9 cellular contexts compared by ENCODE assay signal in genomic region chr6:56708810-56709597, GRCh38.
DNase-seq lines count a peak whose midpoint lies in the region; ATAC-seq and TF ChIP-seq lines count a peak whose summit lies in the region.
"Had no signal": no experiment of that assay in that cellular context is flagged by ENCODE, and none has a peak within 500 bp of the region (broad histone marks: within the 10 kb centered on the region; RNA-seq: fewer than 3 reads in every experiment).

No MANE protein-coding gene starts in this region.

- H2AFZ ChIP-seq in osteoblast (ENCODE audit: low read length), result no peak overlapping the region

- H3K36me3 ChIP-seq in esophagus squamous epithelium (no peaks in the 10 kb centered on the region), osteoblast (ENCODE audit: insufficient read depth, low read length) (no peaks in the 10 kb centered on the region), ovary (no peaks in the 10 kb centered on the region)
- H3K36me3 ChIP-seq: SJCRH30 had no signal

- H3K9me3 Mint-ChIP-seq in activated naive CD4-positive, alpha-beta T cell treated with anti-CD3 and anti-CD28 coated beads for 36 hours, result no peaks in the 10 kb centered on the region

- H3K79me2 ChIP-seq in osteoblast (ENCODE audit: insufficient read depth, low read length), result peaks cover 87% of the 10 kb centered on the region

- ATAC-seq in GM19397 (IDR thresholded peaks at IDR 0.05; ENCODE audit: unreplicated experiment), result no peak

- H3K27me3 Mint-ChIP-seq in activated naive CD4-positive, alpha-beta T cell treated with anti-CD3 and anti-CD28 coated beads for 36 hours (ENCODE audit: low read depth), result peaks cover 5% of the 10 kb centered on the region

- peak overlapping the region; percentile 84 for H3K4me2 ChIP-seq in osteoblast (ENCODE audit: insufficient read depth, low read length)

- peaks cover 0 to 22% (median 13%) of the 10 kb centered on the region in 3 donors for H3K4me1 ChIP-seq in esophagus squamous epithelium
- H3K4me1 ChIP-seq in osteoblast (ENCODE audit: insufficient read depth, low read length), result peaks cover 32% of the 10 kb centered on the region
- H3K4me1 ChIP-seq in ovary (ENCODE audit: insufficient read depth), result peaks cover 3% of the 10 kb centered on the region

- intact Hi-C loops in esophagus squamous epithelium (cut with DNase I), result loop anchor here (10.0 kb wide), 1 partner anchor 136 kb away; no protein-coding TSS in a partner anchor
- intact Hi-C loops in activated naive CD4-positive, alpha-beta T cell treated with anti-CD3 and anti-CD28 coated beads for 36 hours (cut with micrococcal nuclease), result loop anchor here (1.0 to 10.0 kb wide), 5 partner anchors 48 to 724 kb away; partner anchors contain the start of gene PRIM2
- intact Hi-C loops in ovary (cut with DNase I), result loop anchor here in 3 of 4 donors (5.0 to 10.0 kb wide), 2 partner anchors 136 to 143 kb away; no protein-coding TSS in a partner anchor

- WGBS in esophagus squamous epithelium, 2 donors, result 27 to 35% methylated on average over 4 of the region's 4 CpGs
- 49 to 54% (median 53%) methylated on average over 4 of the region's 4 CpGs for WGBS in ovary, 3 donors

- TF ChIP-seq CTCF in esophagus squamous epithelium (IDR thresholded peaks at IDR 0.05), result peak in 5 of 6 experiments; percentile 39 to 67 (median 62)
- TF ChIP-seq CTCF in osteoblast (IDR thresholded peaks at IDR 0.05; ENCODE audit: extremely low read depth, low read depth, low read length), result peak; percentile 69
- TF ChIP-seq CTCF in ovary (IDR thresholded peaks at IDR 0.05), result peak in 1 of 3 donors; percentile 35

- H3K4me1 Mint-ChIP-seq in activated naive CD4-positive, alpha-beta T cell treated with anti-CD3 and anti-CD28 coated beads for 36 hours (ENCODE audit: low read depth), result no peaks in the 10 kb centered on the region

- no peaks in the 10 kb centered on the region for H4K20me1 ChIP-seq in osteoblast (ENCODE audit: insufficient read depth, low read length)

- H3K9me3 ChIP-seq in esophagus squamous epithelium, result no peaks in the 10 kb centered on the region
- no peaks in the 10 kb centered on the region for H3K9me3 ChIP-seq in osteoblast (ENCODE audit: low read depth, low read length)
- H3K9me3 ChIP-seq in ovary, result no peaks in the 10 kb centered on the region
- H3K9me3 ChIP-seq: SJCRH30 had no signal

- TF ChIP-seq POLR2A in esophagus squamous epithelium (IDR thresholded peaks at IDR 0.05) (no peak), ovary (IDR thresholded peaks at IDR 0.05) (no peak)

- H3K36me3 Mint-ChIP-seq in activated naive CD4-positive, alpha-beta T cell treated with anti-CD3 and anti-CD28 coated beads for 36 hours (ENCODE audit: low read depth), result no peaks in the 10 kb centered on the region

- DNase-seq in EH (ENCODE audit: low read depth), result peak; percentile 76
- DNase-seq in Jurkat, Clone E6-1 (ENCODE audit: low read depth, low spot score), result peak; percentile 63
- peak; percentile 21 to 62 for DNase-seq in SHP77 (lab: John Stamatoyannopoulos, UW)
- DNase-seq in esophagus squamous epithelium (lab: John Stamatoyannopoulos, UW), result no peak
- peak; percentile 72 for DNase-seq in osteoblast (ENCODE audit: insufficient read length, low spot score, missing footprints)
- DNase-seq in activated naive CD4-positive, alpha-beta T cell treated with anti-CD3 and anti-CD28 coated beads for 36 hours, result no peak
- DNase-seq in ovary, result no peak

- CTCF ChIA-PET in activated naive CD4-positive, alpha-beta T cell treated with anti-CD3 and anti-CD28 coated beads for 36 hours (lab: Charles Lee), result interaction anchor here (0.5 to 2.9 kb wide), 22 partner anchors 9 to 182 kb away, joined by 3 to 40 read pairs (median 3); no protein-coding TSS in a partner anchor

- H3K27ac ChIP-seq in esophagus squamous epithelium (peak overlapping the region in 2 of 4 donors; percentile 14 to 48), osteoblast (ENCODE audit: low read depth, low read length) (peak overlapping the region; percentile 90), ovary (no peak overlapping the region)
- H3K27ac ChIP-seq: SJCRH30 had no signal

- H3K4me3 Mint-ChIP-seq in activated naive CD4-positive, alpha-beta T cell treated with anti-CD3 and anti-CD28 coated beads for 36 hours, result no peak overlapping the region

- H3K27ac Mint-ChIP-seq in activated naive CD4-positive, alpha-beta T cell treated with anti-CD3 and anti-CD28 coated beads for 36 hours, result no peak overlapping the region

- H3K4me3 ChIP-seq in Jurkat, Clone E6-1 (ENCODE audit: low read length), result no peak overlapping the region
- H3K4me3 ChIP-seq in esophagus squamous epithelium, result no peak overlapping the region
- peak overlapping the region; percentile 57 for H3K4me3 ChIP-seq in osteoblast (ENCODE audit: insufficient read depth, low read length)
- no peak overlapping the region for H3K4me3 ChIP-seq in ovary
- H3K4me3 ChIP-seq: SJCRH30 had no signal

- TF ChIP-seq EP300 in ovary (IDR thresholded peaks at IDR 0.05), result no peak

- H3K27me3 ChIP-seq in esophagus squamous epithelium, result no peaks in the 10 kb centered on the region
- H3K27me3 ChIP-seq in osteoblast (ENCODE audit: insufficient read depth, low read length), result no peaks in the 10 kb centered on the region
- no peaks in the 10 kb centered on the region for H3K27me3 ChIP-seq in ovary
- H3K27me3 ChIP-seq: SJCRH30 had no signal

Comparison
In these comparisons a context has a peak if more than half of its experiments do, and no peak if none do; other contexts are left out.
1. DNase-seq: peak in EH (single experiment), Jurkat, Clone E6-1 (single experiment), SHP77 (2 of 2) and osteoblast (single experiment); none in esophagus squamous epithelium (single experiment), activated naive CD4-positive, alpha-beta T cell treated with anti-CD3 and anti-CD28 coated beads for 36 hours (single experiment) and ovary (0 of 5).